Comparison of ENCODE assay signal across 14 cellular contexts in the genomic region with DNA sequence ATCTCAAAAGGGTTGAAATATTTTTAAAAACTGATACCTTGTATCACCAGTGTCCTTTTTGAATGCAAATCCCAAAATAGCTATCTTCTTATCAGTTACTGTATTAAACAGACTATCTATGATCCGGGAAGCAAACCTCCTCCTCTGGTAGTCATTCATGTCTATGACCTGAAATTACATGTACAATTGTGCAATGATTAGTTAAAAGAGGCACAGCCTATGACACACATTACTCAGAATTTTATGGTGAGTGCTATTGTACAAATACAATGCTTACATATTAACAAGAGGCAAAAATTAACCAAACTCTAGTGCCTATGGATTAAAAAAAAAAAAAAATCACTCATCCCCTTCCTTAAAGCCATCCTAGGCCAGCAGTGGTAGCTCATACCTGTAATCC. TPM values are rescaled to one million over a fixed set of nuclear protein-coding genes. Genes with fewer than 3 reads are reported as not detected.
DNase-seq lines count a peak whose midpoint lies in the region; ATAC-seq and TF ChIP-seq lines count a peak whose summit lies in the region.
"Had no signal": no experiment of that assay in that cellular context is flagged by ENCODE, and none has a peak within 500 bp of the region (broad histone marks: within the 10 kb centered on the region; RNA-seq: fewer than 3 reads in every experiment).

No MANE protein-coding gene starts in this region.

- H3K27ac Mint-ChIP-seq in activated naive CD8-positive, alpha-beta T cell treated with anti-CD3 and anti-CD28 coated beads for 36 hours = no peak overlapping the region

- H3K27me3 ChIP-seq in colonic mucosa = no peaks in the 10 kb centered on the region
- H3K27me3 ChIP-seq: BLaER1 had no signal

- no peak overlapping the region for H3K4me3 ChIP-seq in colonic mucosa
- H3K4me3 ChIP-seq: BLaER1, PC-9 had no signal

- H3K4me1 Mint-ChIP-seq in activated naive CD8-positive, alpha-beta T cell treated with anti-CD3 and anti-CD28 coated beads for 36 hours = no peaks in the 10 kb centered on the region

- peak; percentile 5 for ATAC-seq in left lobe of liver

- no peak overlapping the region for H3K9ac ChIP-seq in colonic mucosa (ENCODE audit: low read depth in 2 of 2, low read length in 2 of 2)
- H3K9ac ChIP-seq: BLaER1 had no signal

- DNase-seq in HCEC 1CT (peak; percentile 6), colonic mucosa (no peak), left lobe of liver (ENCODE audit: low spot score) (no peak), renal cortical epithelial cell (ENCODE audit: low read depth) (peak; percentile 82), NCI-H1436 (lab: John Stamatoyannopoulos, UW) (no peak), LoVo (ENCODE audit: low spot score) (no peak), T1000 (lab: John Stamatoyannopoulos, UW) (no peak)
- DNase-seq in activated naive CD8-positive, alpha-beta T cell treated with anti-CD3 and anti-CD28 coated beads for 36 hours = no peak
- DNase-seq: Kasumi-1, MV-4-11, NCI-H1694, NCI-H446, PC-9 had no signal

- peaks cover 12% of the 10 kb centered on the region for H3K36me3 Mint-ChIP-seq in activated naive CD8-positive, alpha-beta T cell treated with anti-CD3 and anti-CD28 coated beads for 36 hours

- peak overlapping the region; percentile 56 for H3K27ac ChIP-seq in colonic mucosa
- H3K27ac ChIP-seq: BLaER1, PC-9 had no signal

- no peaks in the 10 kb centered on the region for H3K4me1 ChIP-seq in colonic mucosa
- H3K4me1 ChIP-seq: BLaER1 had no signal

- no peak overlapping the region for H3K4me3 Mint-ChIP-seq in activated naive CD8-positive, alpha-beta T cell treated with anti-CD3 and anti-CD28 coated beads for 36 hours

- no peaks in the 10 kb centered on the region for H3K27me3 Mint-ChIP-seq in activated naive CD8-positive, alpha-beta T cell treated with anti-CD3 and anti-CD28 coated beads for 36 hours

- intact Hi-C loops in colonic mucosa (cut with DNase I) = no loop called here

- TF ChIP-seq CTCF in colonic mucosa (IDR thresholded peaks at IDR 0.05) = no peak

- peaks cover 14% of the 10 kb centered on the region for H3K36me3 ChIP-seq in colonic mucosa

- H3K9me3 ChIP-seq in colonic mucosa = no peaks in the 10 kb centered on the region
- H3K9me3 ChIP-seq: BLaER1 had no signal

- no peaks in the 10 kb centered on the region for H3K9me3 Mint-ChIP-seq in activated naive CD8-positive, alpha-beta T cell treated with anti-CD3 and anti-CD28 coated beads for 36 hours

RNA-seq across cellular contexts. Expression of a gene that starts 21.7 kb away (rescaled TPM):
- total RNA-seq in colonic mucosa (100 to 1,000 TPM; 265 to 328 TPM), left lobe of liver (225 TPM), renal cortical epithelial cell (317 and 424 TPM in 2 replicates)
- total RNA-seq in activated naive CD8-positive, alpha-beta T cell treated with anti-CD3 and anti-CD28 coated beads for 36 hours = 10 to 100 TPM; 29.7 to 34.8 TPM

RNA-seq across cellular contexts. Expression of a gene that starts 46.7 kb away (rescaled TPM):
- total RNA-seq in colonic mucosa (10 to 100 TPM; 21.1 to 28.3 TPM), left lobe of liver (13.7 TPM), renal cortical epithelial cell (8.5 and 10.4 TPM in 2 replicates)
- 10 to 100 TPM; 44.1 to 46.3 TPM for total RNA-seq in activated naive CD8-positive, alpha-beta T cell treated with anti-CD3 and anti-CD28 coated beads for 36 hours

RNA-seq across cellular contexts. Expression of a gene that starts 46.9 kb away (rescaled TPM):
- 1,000 to 10,000 TPM; 1,123 to 1,383 TPM for total RNA-seq in colonic mucosa
- total RNA-seq in left lobe of liver = 364 TPM
- total RNA-seq in renal cortical epithelial cell = 1,427 and 3,900 TPM in 2 replicates
- 1,000 to 10,000 TPM; 1,739 to 1,814 TPM for total RNA-seq in activated naive CD8-positive, alpha-beta T cell treated with anti-CD3 and anti-CD28 coated beads for 36 hours

Comparison
In these comparisons a context has a peak if more than half of its experiments do, and no peak if none do; other contexts are left out.
1. DNase-seq: peak in HCEC 1CT (single experiment) and renal cortical epithelial cell (single experiment); none in colonic mucosa (single experiment), left lobe of liver (single experiment), NCI-H1436 (single experiment), LoVo (single experiment), T1000 (single experiment) and activated naive CD8-positive, alpha-beta T cell treated with anti-CD3 and anti-CD28 coated beads for 36 hours (single experiment).